33 cellular contexts compared by ENCODE assay signal in genomic region chr7:109945820-109946518, GRCh38.
"Had no signal": no experiment of that assay in that cellular context is flagged by ENCODE, and none has a peak within 500 bp of the region (broad histone marks: within the 10 kb centered on the region; RNA-seq: fewer than 3 reads in every experiment).

No MANE protein-coding gene starts in this region.

- DNase-seq: hypothalamus; immature natural killer cell; kidney; left colon; left lung; lower lobe of right lung; mammary epithelial cell; mesenchymal stem cell; naive thymus-derived CD8-positive, alpha-beta T cell; nucleus accumbens; pancreas; posterior cingulate gyrus; retina; right cardiac atrium; stimulated activated CD4-positive, alpha-beta T cell treated with anti-CD3 and anti-CD28 coated beads, Interleukin-12 subunit alpha, Interleukin-12 subunit beta, amount 100 ng/mL, for 4 hours; stimulated activated CD4-positive, alpha-beta T cell treated with anti-CD3 and anti-CD28 coated beads, Interleukin-15, amount 100 ng/mL, for 24 hours; stimulated activated CD4-positive, alpha-beta T cell treated with anti-CD3 and anti-CD28 coated beads, Interleukin-2, amount 100 ng/mL, for 24 hours; stimulated activated CD4-positive, alpha-beta T cell treated with anti-CD3 and anti-CD28 coated beads, Interleukin-4, amount 100 ng/mL, for 1 hour; stimulated activated naive CD4-positive, alpha-beta T cell; tibial artery; trophoblast cell; upper lobe of right lung had no signal

- H3K27me3 Mint-ChIP-seq: stimulated activated naive CD8-positive, alpha-beta T cell treated with anti-CD3 and anti-CD28 coated beads, Interleukin-15, Interleukin-2, amounts not matched to agents 100 ng/mL and 50 ng/mL, for 24 hours had no signal

- H3K4me1 ChIP-seq: left lung, lower lobe of right lung, pancreas, prostate gland, suprapubic skin, tibial artery, upper lobe of right lung had no signal

- H3K4me3 ChIP-seq: left lung, lower lobe of right lung, pancreas, prostate gland, skin epidermis, suprapubic skin, thoracic aorta, tibial artery, upper lobe of right lung had no signal

- H3K27me3 ChIP-seq: left lung, pancreas, suprapubic skin, tibial artery, upper lobe of right lung had no signal

- H3K36me3 Mint-ChIP-seq: immature natural killer cell; naive thymus-derived CD8-positive, alpha-beta T cell; stimulated activated effector memory CD8-positive, alpha-beta T cell treated with anti-CD3 and anti-CD28 coated beads, Interleukin-12 subunit alpha, Interleukin-12 subunit beta, amount 100 ng/mL, for 72 hours had no signal

- FAIRE-seq: islet of Langerhans, kidney, pancreas, urothelium cell line had no signal

- H3K4me1 Mint-ChIP-seq: immature natural killer cell; naive thymus-derived CD8-positive, alpha-beta T cell; neural crest cell; stimulated activated effector memory CD8-positive, alpha-beta T cell treated with anti-CD3 and anti-CD28 coated beads, Interleukin-12 subunit alpha, Interleukin-12 subunit beta, amount 100 ng/mL, for 72 hours had no signal

- H3K27ac ChIP-seq: left lung, lower lobe of right lung, pancreas, prostate gland, skin epidermis, suprapubic skin, thoracic aorta, tibial artery, upper lobe of right lung had no signal

- ATAC-seq: left colon; left lung; lower lobe of right lung; naive thymus-derived CD8-positive, alpha-beta T cell; pancreas; right cardiac atrium; sciatic nerve; stimulated activated effector memory CD8-positive, alpha-beta T cell treated with anti-CD3 and anti-CD28 coated beads, Interleukin-12 subunit alpha, Interleukin-12 subunit beta, amount 100 ng/mL, for 72 hours; upper lobe of right lung had no signal

- H3K27ac Mint-ChIP-seq: immature natural killer cell; naive thymus-derived CD8-positive, alpha-beta T cell; nephron; stimulated activated effector memory CD8-positive, alpha-beta T cell treated with anti-CD3 and anti-CD28 coated beads, Interleukin-12 subunit alpha, Interleukin-12 subunit beta, amount 100 ng/mL, for 72 hours; stimulated activated naive CD8-positive, alpha-beta T cell treated with anti-CD3 and anti-CD28 coated beads, Interleukin-15, Interleukin-2, amounts not matched to agents 100 ng/mL and 50 ng/mL, for 24 hours had no signal

- H3K36me3 ChIP-seq: left lung, lower lobe of right lung, pancreas, prostate gland, suprapubic skin, thoracic aorta, tibial artery, upper lobe of right lung had no signal

- H3K4me3 Mint-ChIP-seq: immature natural killer cell; naive thymus-derived CD8-positive, alpha-beta T cell; nephron; neural crest cell; stimulated activated effector memory CD8-positive, alpha-beta T cell treated with anti-CD3 and anti-CD28 coated beads, Interleukin-12 subunit alpha, Interleukin-12 subunit beta, amount 100 ng/mL, for 72 hours; stimulated activated naive CD8-positive, alpha-beta T cell treated with anti-CD3 and anti-CD28 coated beads, Interleukin-15, Interleukin-2, amounts not matched to agents 100 ng/mL and 50 ng/mL, for 24 hours had no signal

- H3K9me3 ChIP-seq: lower lobe of right lung, pancreas, prostate gland, suprapubic skin, thoracic aorta, tibial artery, upper lobe of right lung had no signal
